In genomic region chr12:102755271-102755670, GRCh38 we compare ENCODE assay signal across 29 cellular contexts.
"Had no signal": no experiment of that assay in that cellular context is flagged by ENCODE, and none has a peak within 500 bp of the region (broad histone marks: within the 10 kb centered on the region; RNA-seq: fewer than 3 reads in every experiment).

No MANE protein-coding gene starts in this region.

- H3K36me3 ChIP-seq: cardiac muscle cell, colonic mucosa, esophagus squamous epithelium, gastrocnemius medialis, heart left ventricle had no signal

- H3K27me3 ChIP-seq: body of pancreas, cardiac muscle cell, colonic mucosa, esophagus squamous epithelium, foreskin keratinocyte, gastrocnemius medialis, heart left ventricle had no signal

- H3K9me3 ChIP-seq: body of pancreas, colonic mucosa, esophagus squamous epithelium, gastrocnemius medialis, heart left ventricle had no signal

- H3K4me3 ChIP-seq: body of pancreas, cardiac muscle cell, colonic mucosa, esophagus squamous epithelium, gastrocnemius medialis, heart left ventricle had no signal

- H3K4me1 ChIP-seq: body of pancreas, colonic mucosa, foreskin keratinocyte, gastrocnemius medialis had no signal

- ATAC-seq: activated CD4-positive, alpha-beta T cell treated with anti-CD3 and anti-CD28 coated beads for 36 hours; activated CD8-positive, alpha-beta memory T cell treated with anti-CD3 and anti-CD28 coated beads, Interleukin-2, amount 10 ng/mL, durations not matched to agents 7 days and 5 days; activated CD8-positive, alpha-beta T cell treated with anti-CD3 and anti-CD28 coated beads, Interleukin-2, amount 10 ng/mL, durations not matched to agents 7 days and 5 days; activated naive CD4-positive, alpha-beta T cell treated with anti-CD3 and anti-CD28 coated beads, Interleukin-2, amount 50 U/mL, for 72 hours; body of pancreas; foreskin keratinocyte; gastrocnemius medialis; heart left ventricle had no signal

- DNase-seq: activated CD4-positive, alpha-beta memory T cell treated with anti-CD3 and anti-CD28 coated beads for 36 hours; activated CD4-positive, alpha-beta T cell treated with anti-CD3 and anti-CD28 coated beads for 36 hours; activated CD4-positive, alpha-beta T cell treated with anti-CD3 and anti-CD28 coated beads, Interleukin-2, amount 10 ng/mL, durations not matched to agents 24 days and 14 days; activated CD4-positive, CD25-positive, alpha-beta regulatory T cell; activated CD4-positive, CD25-positive, alpha-beta regulatory T cell treated with anti-CD3 and anti-CD28 coated beads, Interleukin-2, amount 50 U/mL, for 72 hours; activated CD8-positive, alpha-beta memory T cell treated with anti-CD3 and anti-CD28 coated beads, Interleukin-2, amount 10 ng/mL, durations not matched to agents 7 days and 5 days; activated CD8-positive, alpha-beta memory T cell treated with anti-CD3 and anti-CD28 coated beads, Interleukin-2, amount 50 U/mL, for 4 hours; activated CD8-positive, alpha-beta T cell treated with anti-CD3 and anti-CD28 coated beads, Interleukin-2, amount 10 ng/mL, durations not matched to agents 7 days and 5 days; activated effector memory CD4-positive, alpha-beta T cell treated with anti-CD3 and anti-CD28 coated beads, Interleukin-2, amount 50 U/mL, for 16 hours; activated naive CD4-positive, alpha-beta T cell treated with anti-CD3 and anti-CD28 coated beads, Interleukin-2, amount 10 ng/mL, durations not matched to agents 7 days and 5 days; activated naive CD8-positive, alpha-beta T cell treated with anti-CD3 and anti-CD28 coated beads, Interleukin-2, amount 10 ng/mL, durations not matched to agents 7 days and 5 days; activated T-cell treated with anti-CD3 and anti-CD28 coated beads, Interleukin-2, amount 50 U/mL, for 1 hour; activated T-cell treated with anti-CD3 and anti-CD28 coated beads, Interleukin-2, amount 50 U/mL, for 48 hours; amniotic stem cell; anterior cingulate cortex; body of pancreas; central memory CD4-positive, alpha-beta T cell; cerebellar nuclear complex; colonic mucosa; effector CD8-positive, alpha-beta T cell; esophagus squamous epithelium; foreskin keratinocyte; gastrocnemius medialis; glutamatergic neuron; heart left ventricle; T-helper 2 cell had no signal

- H3K27ac ChIP-seq: body of pancreas, cardiac muscle cell, colonic mucosa, epithelial cell of prostate, foreskin keratinocyte had no signal
